In the genomic region with DNA sequence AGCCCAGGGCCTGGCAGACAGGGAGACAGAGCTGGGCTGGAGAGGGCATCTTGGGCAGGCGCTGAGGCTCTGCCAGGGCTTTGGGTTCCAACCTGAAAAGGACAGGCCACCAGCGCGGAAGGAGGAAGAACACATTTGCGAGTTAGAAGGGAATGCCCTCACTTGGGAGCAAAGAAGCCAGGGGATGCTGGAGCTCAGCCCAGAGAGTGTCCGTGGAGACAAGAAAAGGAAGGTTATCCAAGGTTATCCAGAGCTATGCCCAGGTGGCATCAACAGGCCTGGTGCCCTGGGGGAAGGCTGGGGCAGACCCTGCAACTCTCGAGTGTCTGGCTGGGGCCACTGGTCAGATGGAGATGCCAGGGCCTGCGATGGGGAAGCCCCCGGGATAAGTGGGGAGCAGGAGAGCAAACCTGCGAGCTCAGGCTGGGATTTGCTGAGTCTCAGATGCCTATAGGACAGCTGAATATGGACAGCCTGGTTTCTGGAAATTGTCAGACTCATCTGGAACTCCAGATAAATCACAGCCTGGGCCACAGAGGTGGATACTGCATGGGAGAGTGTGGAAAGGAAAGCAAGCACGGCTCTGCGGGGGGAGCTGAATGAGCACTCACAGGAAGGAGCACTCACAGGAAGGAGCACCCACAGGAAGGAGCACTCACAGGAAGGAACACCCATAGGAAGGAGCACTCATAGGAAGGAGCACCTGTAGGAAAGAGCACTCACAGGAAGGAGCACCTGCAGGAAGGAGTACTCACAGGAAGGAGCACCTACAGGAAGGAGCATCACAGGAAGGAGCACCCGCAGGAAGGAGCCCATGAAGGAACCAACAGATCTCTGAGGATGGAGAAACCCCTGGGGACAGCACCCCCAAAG, we compare ENCODE assay signal across 36 cellular contexts.
DNase-seq lines count a peak whose midpoint lies in the region; ATAC-seq, FAIRE-seq and TF ChIP-seq lines count a peak whose summit lies in the region.
"Had no signal": no experiment of that assay in that cellular context is flagged by ENCODE, and none has a peak within 500 bp of the region (broad histone marks: within the 10 kb centered on the region; RNA-seq: fewer than 3 reads in every experiment).

No MANE protein-coding gene starts in this region.

- H3K4me1 ChIP-seq in right atrium auricular region (no peaks in the 10 kb centered on the region), right cardiac atrium (ENCODE audit: control insufficient read depth, insufficient read depth, low read length) (no peaks in the 10 kb centered on the region), K562 (replicated peaks in 1 of 2; ENCODE audit: control insufficient read depth in 2 of 2, insufficient read depth in 2 of 2, low read length in 2 of 2) (no peaks in the 10 kb centered on the region; a peak in 2 of 5 replicates)
- H3K4me1 ChIP-seq: testis had no signal

- in situ Hi-C loops in K562 (cut with MboI), result no loop called here

- H3K27ac ChIP-seq in right atrium auricular region (no peak overlapping the region), right cardiac atrium (ENCODE audit: low read length) (no peak overlapping the region), K562 (ENCODE audit: extremely low read depth, low read depth, low read length) (no peak overlapping the region)
- H3K27ac ChIP-seq: heart right ventricle, HL-60, PC-9, testis had no signal

- H2AFZ ChIP-seq in K562 (ENCODE audit: low read depth, low read length), result no peak overlapping the region
- H2AFZ ChIP-seq: PC-9 had no signal

- H3K4me3 ChIP-seq in right atrium auricular region (no peak overlapping the region), right cardiac atrium (ENCODE audit: low read length) (no peak overlapping the region), K562 (no peak overlapping the region), foreskin fibroblast (ENCODE audit: low read depth in 1 of 2, low read length in 2 of 2) (no peak overlapping the region)
- H3K4me3 ChIP-seq: heart right ventricle, PC-9, testis had no signal

- no peak overlapping the region for H3K4me3 Mint-ChIP-seq in nephron progenitor cell
- H3K4me3 Mint-ChIP-seq in T-helper 2 cell treated with Interferon-gamma antibody and Interleukin-4, amounts not matched to agents 5 μg/mL and 100 μg/mL, for 36 hours, result no peak overlapping the region
- H3K4me3 Mint-ChIP-seq: activated CD4-positive, alpha-beta memory T cell treated with anti-CD3 and anti-CD28 coated beads, Interleukin-2, amount 10 ng/mL, durations not matched to agents 7 days and 5 days; activated naive CD4-positive, alpha-beta T cell treated with anti-CD3 and anti-CD28 coated beads, Interleukin-2, amount 50 U/mL, for 24 hours; activated T-helper 17 cell treated with anti-CD3 and anti-CD28 coated beads, Interleukin-2, amount 50 U/mL, for 72 hours; B cell; CD8-positive, alpha-beta memory T cell; mesothelial cell of epicardium; naive B cell; stimulated activated effector memory CD8-positive, alpha-beta T cell treated with anti-CD3 and anti-CD28 coated beads, Interleukin-12 subunit alpha, Interleukin-12 subunit beta, amount 100 ng/mL, for 72 hours had no signal

- no peaks in the 10 kb centered on the region for H3K36me3 ChIP-seq in right atrium auricular region
- no peaks in the 10 kb centered on the region for H3K36me3 ChIP-seq in K562 (ENCODE audit: control insufficient read depth, insufficient read depth, low read length)
- H3K36me3 ChIP-seq: heart right ventricle had no signal

- 80% methylated on average over 12 of the region's 12 CpGs for WGBS in right cardiac atrium
- 4% methylated on average over 7 of the region's 12 CpGs for WGBS in K562 (ENCODE audit: insufficient coverage, low coverage, missing lambda C conversion rate)

- TF ChIP-seq RAD21 in K562 (CRISPR knock-in tag; conservative IDR thresholded peaks at IDR 0.05 in 1 of 2, IDR thresholded peaks at IDR 0.05 in 1 of 2), result no peak

- no peaks in the 10 kb centered on the region for H3K36me3 Mint-ChIP-seq in nephron progenitor cell (ENCODE audit: low read depth)
- H3K36me3 Mint-ChIP-seq in T-helper 2 cell treated with Interferon-gamma antibody and Interleukin-4, amounts not matched to agents 5 μg/mL and 100 μg/mL, for 36 hours (ENCODE audit: low read depth), result no peaks in the 10 kb centered on the region
- H3K36me3 Mint-ChIP-seq: activated naive CD4-positive, alpha-beta T cell treated with anti-CD3 and anti-CD28 coated beads, Interleukin-2, amount 50 U/mL, for 24 hours; mesothelial cell of epicardium; naive B cell; stimulated activated effector memory CD8-positive, alpha-beta T cell treated with anti-CD3 and anti-CD28 coated beads, Interleukin-12 subunit alpha, Interleukin-12 subunit beta, amount 100 ng/mL, for 72 hours had no signal

- no peaks in the 10 kb centered on the region for H3K27me3 Mint-ChIP-seq in nephron progenitor cell (ENCODE audit: low read depth, poor library complexity)
- H3K27me3 Mint-ChIP-seq in T-helper 2 cell treated with Interferon-gamma antibody and Interleukin-4, amounts not matched to agents 5 μg/mL and 100 μg/mL, for 36 hours (ENCODE audit: low read depth), result no peaks in the 10 kb centered on the region
- H3K27me3 Mint-ChIP-seq: activated CD4-positive, alpha-beta memory T cell treated with anti-CD3 and anti-CD28 coated beads, Interleukin-2, amount 10 ng/mL, durations not matched to agents 7 days and 5 days; activated T-helper 17 cell treated with anti-CD3 and anti-CD28 coated beads, Interleukin-2, amount 50 U/mL, for 72 hours had no signal

- TF ChIP-seq CTCF in right atrium auricular region (IDR thresholded peaks at IDR 0.05) (no peak), K562 (IDR thresholded peaks at IDR 0.05 in 2 of 3, conservative IDR thresholded peaks at IDR 0.05 in 1 of 3; ENCODE audit: insufficient read depth in 2 of 3, low read depth in 1 of 3, low read length in 3 of 3) (no peak), nephron progenitor cell (IDR thresholded peaks at IDR 0.05) (no peak), foreskin fibroblast (IDR thresholded peaks at IDR 0.05; ENCODE audit: low read depth, low read length) (no peak)

- H3K4me1 Mint-ChIP-seq in nephron progenitor cell, result peaks cover 29% of the 10 kb centered on the region
- no peaks in the 10 kb centered on the region for H3K4me1 Mint-ChIP-seq in T-helper 2 cell treated with Interferon-gamma antibody and Interleukin-4, amounts not matched to agents 5 μg/mL and 100 μg/mL, for 36 hours (ENCODE audit: low read depth)
- H3K4me1 Mint-ChIP-seq: activated CD4-positive, alpha-beta memory T cell treated with anti-CD3 and anti-CD28 coated beads, Interleukin-2, amount 10 ng/mL, durations not matched to agents 7 days and 5 days; activated naive CD4-positive, alpha-beta T cell treated with anti-CD3 and anti-CD28 coated beads, Interleukin-2, amount 50 U/mL, for 24 hours; activated T-helper 17 cell treated with anti-CD3 and anti-CD28 coated beads, Interleukin-2, amount 50 U/mL, for 72 hours; B cell; CD8-positive, alpha-beta memory T cell; naive B cell had no signal

- H4K20me1 ChIP-seq in K562 (replicated peaks; ENCODE audit: control insufficient read depth, insufficient read depth, low read length), result no peaks in the 10 kb centered on the region

- no TSS peak for BruUV-seq in K562 (replicated peaks; lab: Mats Ljungman, UMichigan)

- no peak overlapping the region for H3K9ac ChIP-seq in K562 (ENCODE audit: insufficient read depth in 1 of 2, low read depth in 2 of 2, low read length in 2 of 2)

- no peaks in the 10 kb centered on the region for H3K9me1 ChIP-seq in K562 (ENCODE audit: control insufficient read depth, insufficient read depth, low read length)

- no peaks in the 10 kb centered on the region for H3K27me3 ChIP-seq in right atrium auricular region
- no peaks in the 10 kb centered on the region for H3K27me3 ChIP-seq in right cardiac atrium (ENCODE audit: control insufficient read depth, insufficient read depth)
- H3K27me3 ChIP-seq in K562 (ENCODE audit: control insufficient read depth in 2 of 2, insufficient read depth in 2 of 2, low read length in 2 of 2), result peaks cover 0 to 18% of the 10 kb centered on the region in 2 experiments; a peak in 2 of 5 replicates
- H3K27me3 ChIP-seq: testis had no signal

- no peak for FAIRE-seq in K562 (lab: Jason Lieb, UNC)
- FAIRE-seq: frontal cortex, GM12892, H54, keratinocyte, urothelium cell line had no signal

- POLR2A ChIA-PET in K562 (lab: Yijun Ruan, JAX), result no interaction called here

- TF ChIP-seq EP300 in K562 (IDR thresholded peaks at IDR 0.05; ENCODE audit: low read length), result no peak

- ATAC-seq in right cardiac atrium (no peak), K562 (no peak)
- ATAC-seq: activated T-helper 17 cell treated with anti-CD3 and anti-CD28 coated beads, Interleukin-2, amount 50 U/mL, for 72 hours; stimulated activated effector memory CD8-positive, alpha-beta T cell treated with anti-CD3 and anti-CD28 coated beads, Interleukin-12 subunit alpha, Interleukin-12 subunit beta, amount 100 ng/mL, for 72 hours had no signal

- peak overlapping the region; percentile 14 for H3K27ac Mint-ChIP-seq in nephron progenitor cell
- no peak overlapping the region for H3K27ac Mint-ChIP-seq in T-helper 2 cell treated with Interferon-gamma antibody and Interleukin-4, amounts not matched to agents 5 μg/mL and 100 μg/mL, for 36 hours
- H3K27ac Mint-ChIP-seq: activated CD4-positive, alpha-beta memory T cell treated with anti-CD3 and anti-CD28 coated beads, Interleukin-2, amount 10 ng/mL, durations not matched to agents 7 days and 5 days; activated naive CD4-positive, alpha-beta T cell treated with anti-CD3 and anti-CD28 coated beads, Interleukin-2, amount 50 U/mL, for 24 hours; activated T-helper 17 cell treated with anti-CD3 and anti-CD28 coated beads, Interleukin-2, amount 50 U/mL, for 72 hours; B cell; mesothelial cell of epicardium; stimulated activated effector memory CD8-positive, alpha-beta T cell treated with anti-CD3 and anti-CD28 coated beads, Interleukin-12 subunit alpha, Interleukin-12 subunit beta, amount 100 ng/mL, for 72 hours had no signal

- no peak overlapping the region for H3K4me2 ChIP-seq in K562 (ENCODE audit: insufficient read depth, low read length)
- H3K4me2 ChIP-seq: PC-9 had no signal

- DNase-seq in right atrium auricular region (ENCODE audit: low spot score), result peak; percentile 54
- no peak for DNase-seq in right cardiac atrium
- DNase-seq in K562 (ENCODE audit: extremely low read depth in 1 of 4, low spot score in 3 of 4), result no peak
- no peak for DNase-seq in nephron progenitor cell
- no peak for DNase-seq in T-helper 2 cell treated with Interferon-gamma antibody and Interleukin-4, amounts not matched to agents 5 μg/mL and 100 μg/mL, for 36 hours (ENCODE audit: low spot score)
- no peak for DNase-seq in DMS79 treated with DMSO at 0.1 percent for 48 hours (lab: John Stamatoyannopoulos, UW)
- no peak for DNase-seq in foreskin fibroblast
- DNase-seq: ACHN; activated CD4-positive, alpha-beta memory T cell treated with anti-CD3 and anti-CD28 coated beads, Interleukin-2, amount 10 ng/mL, durations not matched to agents 7 days and 5 days; activated CD4-positive, CD25-positive, alpha-beta regulatory T cell treated with anti-CD3 and anti-CD28 coated beads, Interleukin-2, amount 50 U/mL, for 72 hours; activated CD8-positive, alpha-beta memory T cell treated with anti-CD3 and anti-CD28 coated beads, Interleukin-2, amount 50 U/mL, for 48 hours; aorta; CD8-positive, alpha-beta memory T cell; central memory CD4-positive, alpha-beta T cell; dermis blood vessel endothelial cell; heart right ventricle; Karpas-422; naive B cell; NCI-H1417; NCI-H2029 treated with DMSO at 0.1 percent for 48 hours; NCI-H524; occipital lobe; T-helper 2 cell; testis had no signal

- intact Hi-C loops in right cardiac atrium (cut with DNase I) (no loop called here), K562 (cut with micrococcal nuclease) (no loop called here)

- TF ChIP-seq POLR2A in K562 (conservative IDR thresholded peaks at IDR 0.05), result no peak

- CTCF ChIA-PET in K562 (lab: Yijun Ruan, JAX; ENCODE audit: low intra/inter-chr PET ratio), result no interaction called here

- H3K79me2 ChIP-seq in K562 (ENCODE audit: control insufficient read depth, insufficient read depth, low read length), result no peaks in the 10 kb centered on the region

- H3K9me3 ChIP-seq in right atrium auricular region, result no peaks in the 10 kb centered on the region
- no peaks in the 10 kb centered on the region for H3K9me3 ChIP-seq in right cardiac atrium (ENCODE audit: control insufficient read depth, low read length)
- no peaks in the 10 kb centered on the region for H3K9me3 ChIP-seq in K562 (replicated peaks; ENCODE audit: control insufficient read depth, insufficient read depth, low read depth, low read length)
- H3K9me3 ChIP-seq: heart right ventricle, testis had no signal

- no peaks in the 10 kb centered on the region for H3K9me3 Mint-ChIP-seq in nephron progenitor cell
- peaks cover 17% of the 10 kb centered on the region for H3K9me3 Mint-ChIP-seq in T-helper 2 cell treated with Interferon-gamma antibody and Interleukin-4, amounts not matched to agents 5 μg/mL and 100 μg/mL, for 36 hours
- H3K9me3 Mint-ChIP-seq: mesothelial cell of epicardium had no signal
